In genomic region chr16:81848306-81848853, GRCh38 we compare ENCODE assay signal across 1 cellular context.
A peak's percentile ranks its signal among the peaks of the same experiment; 100 is the strongest.
TF ChIP-seq lines count a peak whose summit lies in the region.

No MANE protein-coding gene starts in this region.

TF ChIP-seq in K562, 482 proteins besides CTCF, POLR2A, EP300 and RAD21 (continued from another document):
- TF ChIP-seq, protein P1, sequence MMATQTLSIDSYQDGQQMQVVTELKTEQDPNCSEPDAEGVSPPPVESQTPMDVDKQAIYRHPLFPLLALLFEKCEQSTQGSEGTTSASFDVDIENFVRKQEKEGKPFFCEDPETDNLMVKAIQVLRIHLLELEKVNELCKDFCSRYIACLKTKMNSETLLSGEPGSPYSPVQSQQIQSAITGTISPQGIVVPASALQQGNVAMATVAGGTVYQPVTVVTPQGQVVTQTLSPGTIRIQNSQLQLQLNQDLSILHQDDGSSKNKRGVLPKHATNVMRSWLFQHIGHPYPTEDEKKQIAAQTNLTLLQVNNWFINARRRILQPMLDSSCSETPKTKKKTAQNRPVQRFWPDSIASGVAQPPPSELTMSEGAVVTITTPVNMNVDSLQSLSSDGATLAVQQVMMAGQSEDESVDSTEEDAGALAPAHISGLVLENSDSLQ (IDR thresholded peaks at IDR 0.05) = peak; percentile 43; the same call in 1 of the 2 replicates
TF ChIP-seq in K562: peak in this region for 16.
